ENCODE assay signal across 8 cellular contexts in genomic region chr2:46915811-46916630, GRCh38. TPM values are rescaled to one million over a fixed set of nuclear protein-coding genes. Genes with fewer than 3 reads are reported as not detected.
DNase-seq lines count a peak whose midpoint lies in the region; ATAC-seq, FAIRE-seq and TF ChIP-seq lines count a peak whose summit lies in the region.

No MANE protein-coding gene starts in this region.

- ATAC-seq in HG02759 (IDR thresholded peaks at IDR 0.05; ENCODE audit: unreplicated experiment) (peak; percentile 92), left cardiac atrium (peak; percentile 93 to 94), upper lobe of left lung (ENCODE audit: low FRiP score in 2 of 2) (peak; percentile 95 to 96)

- peak in 1 of 4 donors; percentile 9 for TF ChIP-seq EP300 in upper lobe of left lung (IDR thresholded peaks at IDR 0.05)

- H3K4me1 ChIP-seq in adrenal gland (replicated peaks in 1 of 2) (peaks cover 30 to 50% of the 10 kb centered on the region in 2 donors), upper lobe of left lung (peaks cover 19 to 29% (median 23%) of the 10 kb centered on the region in 4 donors)

- no peaks in the 10 kb centered on the region for H3K9me3 ChIP-seq in adrenal gland (replicated peaks in 1 of 3)
- no peaks in the 10 kb centered on the region for H3K9me3 ChIP-seq in upper lobe of left lung

- DNase-seq in GM12892 (ENCODE audit: insufficient read length) = peak; percentile 81
- peak; percentile 82 for DNase-seq in NCI-H1105 treated with DMSO at 0.1 percent for 48 hours (lab: John Stamatoyannopoulos, UW)
- DNase-seq in SW480 (ENCODE audit: low spot score) = peak; percentile 95
- DNase-seq in adrenal gland = peak; percentile 93 to 98 (median 97)
- peak; percentile 95 for DNase-seq in left cardiac atrium
- DNase-seq in posterior cingulate gyrus = peak; percentile 81 to 98 (median 85)
- peak; percentile 94 to 95 for DNase-seq in upper lobe of left lung

- H3K27me3 ChIP-seq in adrenal gland (no peaks in the 10 kb centered on the region), upper lobe of left lung (no peaks in the 10 kb centered on the region)

- intact Hi-C loops in adrenal gland (cut with DNase I) = loop anchor here in 1 of 2 donors (10.0 kb wide), 1 partner anchor 59 kb away; no protein-coding TSS in a partner anchor
- intact Hi-C loops in left cardiac atrium (cut with DNase I) = loop anchor here in 1 of 2 donors (2.0 kb wide), 1 partner anchor 407 kb away; no protein-coding TSS in a partner anchor
- intact Hi-C loops in posterior cingulate gyrus (cut with DNase I) = loop anchor here (5.0 kb wide), 1 partner anchor 406 kb away; no protein-coding TSS in a partner anchor

- 0 to 2% (median 1%) methylated on average over 25 to 55 of the region's 55 CpGs for WGBS in adrenal gland, 4 donors
- WGBS in upper lobe of left lung, 2 donors = 1% methylated on average over 28 to 37 of the region's 55 CpGs

- FAIRE-seq in GM12892 (lab: Jason Lieb, UNC) = peak; percentile 30

- H3K27ac ChIP-seq in adrenal gland (peak overlapping the region; percentile 89 to 99 (median 98)), upper lobe of left lung (peak overlapping the region; percentile 91 to 98 (median 96))

- H3K36me3 ChIP-seq in adrenal gland (replicated peaks in 1 of 2) = peaks cover 0 to 8% of the 10 kb centered on the region in 2 donors
- peaks cover 0 to 5% (median under 1%) of the 10 kb centered on the region in 4 donors for H3K36me3 ChIP-seq in upper lobe of left lung

- H3K4me3 ChIP-seq in adrenal gland = peak overlapping the region; percentile 48 to 91 (median 74)
- peak overlapping the region; percentile 91 to 98 (median 96) for H3K4me3 ChIP-seq in upper lobe of left lung

- no peak for TF ChIP-seq CTCF in adrenal gland (IDR thresholded peaks at IDR 0.05)
- peak in 1 of 6 experiments; percentile 3 for TF ChIP-seq CTCF in upper lobe of left lung (IDR thresholded peaks at IDR 0.05)

- TF ChIP-seq POLR2A in GM12892 (IDR thresholded peaks at IDR 0.05; ENCODE audit: low read depth, low read length) (peak; percentile 78), adrenal gland (IDR thresholded peaks at IDR 0.05) (peak; percentile 38 to 83), upper lobe of left lung (IDR thresholded peaks at IDR 0.05) (peak in 3 of 4 donors; percentile 41 to 79 (median 52))

RNA-seq across cellular contexts. Expression of gene MCFD2, which starts 0.4 kb away (rescaled TPM):
- 20.6 TPM for polyA plus RNA-seq in GM12892 (2012; ENCODE audit: missing spikeins)
- 100 to 1,000 TPM; 189 to 695 (median 304) TPM for total RNA-seq in adrenal gland
- polyA plus RNA-seq in adrenal gland = 100 to 1,000 TPM in 1 of 3 donors, 10 to 100 TPM in 2; 29.6 to 515 (median 30.7) TPM
- 10 to 100 TPM; 65.4 to 88.7 TPM for total RNA-seq in left cardiac atrium
- total RNA-seq in upper lobe of left lung = 100 to 1,000 TPM in 1 of 6 donors, 10 to 100 TPM in 5; 16.8 to 102 (median 77.5) TPM

RNA-seq across cellular contexts. Expression of gene TTC7A, which starts 25.0 kb away (rescaled TPM):
- 16.0 TPM for polyA plus RNA-seq in GM12892 (2012; ENCODE audit: missing spikeins)
- total RNA-seq in adrenal gland = 10 to 100 TPM; 30.6 to 87.4 (median 57.8) TPM
- 10 to 100 TPM; 24.6 to 59.4 (median 31.9) TPM for polyA plus RNA-seq in adrenal gland
- total RNA-seq in left cardiac atrium = 10 to 100 TPM; 10.9 to 13.3 TPM
- total RNA-seq in upper lobe of left lung = 100 to 1,000 TPM in 2 of 6 donors, 10 to 100 TPM in 4; 64.0 to 119 (median 80.0) TPM

Comparison
In these comparisons a context has a peak if more than half of its experiments do, and no peak if none do; other contexts are left out.
1. Peak in every context shown above with its lines: DNase-seq, ATAC-seq, H3K4me3 ChIP-seq and H3K27ac ChIP-seq.